19 cellular contexts compared by ENCODE assay signal in the genomic region with DNA sequence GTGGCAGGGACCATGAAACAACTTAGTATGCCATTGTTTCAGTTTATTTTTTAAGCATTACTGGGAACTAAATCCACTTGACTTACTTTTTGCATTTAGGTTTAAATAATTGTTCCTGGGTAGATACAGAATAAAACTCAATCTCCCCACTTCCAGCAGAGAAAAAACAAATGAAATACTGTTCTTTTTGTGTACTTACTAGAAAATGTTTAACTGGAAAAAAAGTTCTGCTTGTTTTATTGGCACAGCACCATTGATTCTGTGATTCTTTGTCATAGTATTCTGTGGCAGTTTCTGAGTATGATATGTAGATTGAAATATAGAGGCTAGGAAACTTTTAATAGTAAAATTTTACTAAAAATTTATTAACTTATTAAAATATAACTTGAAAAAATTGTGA. TPM values are rescaled to one million over a fixed set of nuclear protein-coding genes. Genes with fewer than 3 reads are reported as not detected.
DNase-seq lines count a peak whose midpoint lies in the region; ATAC-seq and TF ChIP-seq lines count a peak whose summit lies in the region.
"Had no signal": no experiment of that assay in that cellular context is flagged by ENCODE, and none has a peak within 500 bp of the region (broad histone marks: within the 10 kb centered on the region; RNA-seq: fewer than 3 reads in every experiment).

No MANE protein-coding gene starts in this region.

- H2BK5ac ChIP-seq in mesenchymal stem cell (ENCODE audit: low read depth, low read length, poor library complexity, severe bottlenecking) = no peak overlapping the region

- no peak overlapping the region for H3K23ac ChIP-seq in mesenchymal stem cell (ENCODE audit: low read length in 2 of 2)

- no peaks in the 10 kb centered on the region for H3K9me3 Mint-ChIP-seq in activated naive CD8-positive, alpha-beta T cell (ENCODE audit: low read depth)
- no peaks in the 10 kb centered on the region for H3K9me3 Mint-ChIP-seq in activated naive CD8-positive, alpha-beta T cell treated with anti-CD3 and anti-CD28 coated beads, Interleukin-2, amount 50 U/mL, for 24 hours
- H3K9me3 Mint-ChIP-seq in activated T-helper 17 cell treated with anti-CD3 and anti-CD28 coated beads, Interleukin-2, amount 50 U/mL, for 72 hours = no peaks in the 10 kb centered on the region
- H3K9me3 Mint-ChIP-seq: activated CD4-positive, alpha-beta T cell treated with anti-CD3 and anti-CD28 coated beads, Interleukin-2, amount 10 ng/mL, durations not matched to agents 7 days and 5 days; activated naive CD4-positive, alpha-beta T cell treated with anti-CD3 and anti-CD28 coated beads, Interleukin-2, amount 50 U/mL, for 72 hours; naive B cell had no signal

- H2AK5ac ChIP-seq in mesenchymal stem cell (ENCODE audit: low read length, severe bottlenecking) = no peak overlapping the region

- peak overlapping the region; percentile 34 for H3K27ac Mint-ChIP-seq in activated naive CD8-positive, alpha-beta T cell
- H3K27ac Mint-ChIP-seq in activated naive CD8-positive, alpha-beta T cell treated with anti-CD3 and anti-CD28 coated beads, Interleukin-2, amount 50 U/mL, for 24 hours = no peak overlapping the region
- H3K27ac Mint-ChIP-seq in activated T-helper 17 cell treated with anti-CD3 and anti-CD28 coated beads, Interleukin-2, amount 50 U/mL, for 72 hours = no peak overlapping the region
- H3K27ac Mint-ChIP-seq: activated CD4-positive, alpha-beta T cell treated with anti-CD3 and anti-CD28 coated beads, Interleukin-2, amount 10 ng/mL, durations not matched to agents 7 days and 5 days; activated naive CD4-positive, alpha-beta T cell treated with anti-CD3 and anti-CD28 coated beads, Interleukin-2, amount 50 U/mL, for 72 hours had no signal

- H3K36me3 ChIP-seq in mesenchymal stem cell (ENCODE audit: control insufficient read depth in 1 of 2, insufficient read depth in 2 of 2, low read depth in 1 of 2, low read length in 2 of 2) (peaks cover 18 to 42% of the 10 kb centered on the region in 2 experiments), spleen (peaks cover 0 to 61% (median 22%) of the 10 kb centered on the region in 6 donors)
- H3K36me3 ChIP-seq: colonic mucosa, uterus had no signal

- H3K4me1 ChIP-seq in mesenchymal stem cell (ENCODE audit: control insufficient read depth, insufficient read depth, low read depth, low read length) (peaks cover 8% of the 10 kb centered on the region), spleen (peaks cover 30 to 73% (median 60%) of the 10 kb centered on the region in 6 donors)

- H3K4ac ChIP-seq in mesenchymal stem cell (ENCODE audit: low read depth in 1 of 2, low read length in 2 of 2) = no peak overlapping the region

- no peak for TF ChIP-seq CTCF in spleen (IDR thresholded peaks at IDR 0.05 in 8 of 11, conservative IDR thresholded peaks at IDR 0.05 in 3 of 11)

- no peak overlapping the region for H3K4me2 ChIP-seq in mesenchymal stem cell (ENCODE audit: low read length, poor library complexity, severe bottlenecking)

- H3K4me3 ChIP-seq in mesenchymal stem cell (ENCODE audit: insufficient read depth in 1 of 2, low read depth in 1 of 2, low read length in 2 of 2) = no peak overlapping the region
- no peak overlapping the region for H3K4me3 ChIP-seq in spleen
- H3K4me3 ChIP-seq: colonic mucosa, skin epidermis, uterus had no signal

- no peaks in the 10 kb centered on the region for H3K9me3 ChIP-seq in mesenchymal stem cell (ENCODE audit: control insufficient read depth, low read length)
- no peaks in the 10 kb centered on the region for H3K9me3 ChIP-seq in spleen
- H3K9me3 ChIP-seq: colonic mucosa, uterus had no signal

- no peaks in the 10 kb centered on the region for H3K27me3 Mint-ChIP-seq in activated naive CD8-positive, alpha-beta T cell
- H3K27me3 Mint-ChIP-seq in activated naive CD8-positive, alpha-beta T cell treated with anti-CD3 and anti-CD28 coated beads, Interleukin-2, amount 50 U/mL, for 24 hours = no peaks in the 10 kb centered on the region
- no peaks in the 10 kb centered on the region for H3K27me3 Mint-ChIP-seq in activated T-helper 17 cell treated with anti-CD3 and anti-CD28 coated beads, Interleukin-2, amount 50 U/mL, for 72 hours
- H3K27me3 Mint-ChIP-seq: activated CD4-positive, alpha-beta T cell treated with anti-CD3 and anti-CD28 coated beads, Interleukin-2, amount 10 ng/mL, durations not matched to agents 7 days and 5 days; naive B cell had no signal

- no peak overlapping the region for H2BK12ac ChIP-seq in mesenchymal stem cell (ENCODE audit: low read length in 2 of 2)

- intact Hi-C loops in head of caudate nucleus (cut with DNase I) (loop anchor here (10.0 kb wide), 1 partner anchor 86 kb away; no protein-coding TSS in a partner anchor), spleen (cut with DNase I; ENCODE audit: low total_unique reads) (no loop called here)

- H2AFZ ChIP-seq in mesenchymal stem cell (ENCODE audit: low read depth, low read length) = no peak overlapping the region

- no peak for ATAC-seq in activated naive CD8-positive, alpha-beta T cell treated with anti-CD3 and anti-CD28 coated beads, Interleukin-2, amount 50 U/mL, for 24 hours
- no peak for ATAC-seq in activated T-helper 17 cell treated with anti-CD3 and anti-CD28 coated beads, Interleukin-2, amount 50 U/mL, for 72 hours (replicated peaks)

- H3K27me3 ChIP-seq in mesenchymal stem cell (ENCODE audit: control insufficient read depth in 1 of 2, insufficient read depth in 1 of 2, low read length in 2 of 2) (no peaks in the 10 kb centered on the region), spleen (replicated peaks in 1 of 7) (no peaks in the 10 kb centered on the region)
- H3K27me3 ChIP-seq: colonic mucosa, uterus had no signal

- no peak overlapping the region for H2BK120ac ChIP-seq in mesenchymal stem cell (ENCODE audit: low read depth, low read length)

- H3K14ac ChIP-seq in mesenchymal stem cell (ENCODE audit: low read length in 2 of 2) = no peak overlapping the region

- DNase-seq in activated naive CD8-positive, alpha-beta T cell treated with anti-CD3 and anti-CD28 coated beads, Interleukin-2, amount 50 U/mL, for 24 hours = no peak
- DNase-seq in mesenchymal stem cell (no peak), Kasumi-1 (lab: John Stamatoyannopoulos, UW) (no peak), head of caudate nucleus (no peak), spleen (no peak), HuH-7 (ENCODE audit: low spot score) (no peak)
- DNase-seq: activated CD4-positive, alpha-beta T cell treated with anti-CD3 and anti-CD28 coated beads, Interleukin-2, amount 10 ng/mL, durations not matched to agents 7 days and 5 days; activated T-cell treated with anti-CD3 and anti-CD28 coated beads for 4 hours; colonic mucosa; DMS79; NCI-H1930; NCI-H446 treated with DMSO at 0.1 percent for 48 hours; SW 1271; uterus had no signal

- H3K79me1 ChIP-seq in mesenchymal stem cell (replicated peaks; ENCODE audit: low read length, poor library complexity, severe bottlenecking) = peaks cover 2% of the 10 kb centered on the region

- H4K8ac ChIP-seq in mesenchymal stem cell (ENCODE audit: low read length) = no peak overlapping the region

- no peak overlapping the region for H3K18ac ChIP-seq in mesenchymal stem cell (ENCODE audit: low read depth in 1 of 2, low read length in 2 of 2)

- peaks cover 59% of the 10 kb centered on the region for H3K4me1 Mint-ChIP-seq in activated naive CD8-positive, alpha-beta T cell (ENCODE audit: low read depth)
- peaks cover 56% of the 10 kb centered on the region for H3K4me1 Mint-ChIP-seq in activated naive CD8-positive, alpha-beta T cell treated with anti-CD3 and anti-CD28 coated beads, Interleukin-2, amount 50 U/mL, for 24 hours
- peaks cover 47% of the 10 kb centered on the region for H3K4me1 Mint-ChIP-seq in activated T-helper 17 cell treated with anti-CD3 and anti-CD28 coated beads, Interleukin-2, amount 50 U/mL, for 72 hours

- H4K91ac ChIP-seq in mesenchymal stem cell (ENCODE audit: low read length) = no peak overlapping the region

- no peak overlapping the region for H2BK15ac ChIP-seq in mesenchymal stem cell (ENCODE audit: low read depth, poor library complexity, severe bottlenecking)

- H3K9ac ChIP-seq in mesenchymal stem cell (ENCODE audit: low read length) = peak overlapping the region; percentile 30

- no peak overlapping the region for H3K27ac ChIP-seq in mesenchymal stem cell (ENCODE audit: low read length, poor library complexity, severe bottlenecking)
- H3K27ac ChIP-seq in spleen = peak overlapping the region in 4 of 8 donors; percentile 10 to 48 (median 20)
- H3K27ac ChIP-seq: colonic mucosa, uterus had no signal

- no peak overlapping the region for H3K4me3 Mint-ChIP-seq in activated naive CD8-positive, alpha-beta T cell
- no peak overlapping the region for H3K4me3 Mint-ChIP-seq in activated naive CD8-positive, alpha-beta T cell treated with anti-CD3 and anti-CD28 coated beads, Interleukin-2, amount 50 U/mL, for 24 hours
- peak overlapping the region; percentile 45 for H3K4me3 Mint-ChIP-seq in activated T-helper 17 cell treated with anti-CD3 and anti-CD28 coated beads, Interleukin-2, amount 50 U/mL, for 72 hours
- H3K4me3 Mint-ChIP-seq: activated CD4-positive, alpha-beta T cell treated with anti-CD3 and anti-CD28 coated beads, Interleukin-2, amount 10 ng/mL, durations not matched to agents 7 days and 5 days had no signal

- no peak for TF ChIP-seq POLR2A in spleen (IDR thresholded peaks at IDR 0.05)

- no peaks in the 10 kb centered on the region for H3K36me3 Mint-ChIP-seq in activated naive CD8-positive, alpha-beta T cell
- H3K36me3 Mint-ChIP-seq in activated naive CD8-positive, alpha-beta T cell treated with anti-CD3 and anti-CD28 coated beads, Interleukin-2, amount 50 U/mL, for 24 hours (ENCODE audit: low read depth) = peaks cover 44% of the 10 kb centered on the region
- peaks cover 90% of the 10 kb centered on the region for H3K36me3 Mint-ChIP-seq in activated T-helper 17 cell treated with anti-CD3 and anti-CD28 coated beads, Interleukin-2, amount 50 U/mL, for 72 hours (ENCODE audit: low read depth)
- H3K36me3 Mint-ChIP-seq: naive B cell had no signal

RNA-seq across cellular contexts. Expression of a gene that starts 10.2 kb away (rescaled TPM):
- 100 to 1,000 TPM; 164 to 232 TPM for total RNA-seq in activated T-helper 17 cell treated with anti-CD3 and anti-CD28 coated beads, Interleukin-2, amount 50 U/mL, for 72 hours
- 35.5 TPM for polyA plus RNA-seq in mesenchymal stem cell (2013, experiment 1 of 2)
- 32.6 TPM for polyA plus RNA-seq in mesenchymal stem cell (2013, experiment 2 of 2)
- 100 to 1,000 TPM in 4 of 7 donors, 10 to 100 TPM in 3; 88.2 to 149 (median 101) TPM for total RNA-seq in spleen
- polyA plus RNA-seq in spleen = 10 to 100 TPM; 14.1 to 33.6 (median 29.4) TPM
